ENCODE assay signal across 1 cellular context in the genomic region with DNA sequence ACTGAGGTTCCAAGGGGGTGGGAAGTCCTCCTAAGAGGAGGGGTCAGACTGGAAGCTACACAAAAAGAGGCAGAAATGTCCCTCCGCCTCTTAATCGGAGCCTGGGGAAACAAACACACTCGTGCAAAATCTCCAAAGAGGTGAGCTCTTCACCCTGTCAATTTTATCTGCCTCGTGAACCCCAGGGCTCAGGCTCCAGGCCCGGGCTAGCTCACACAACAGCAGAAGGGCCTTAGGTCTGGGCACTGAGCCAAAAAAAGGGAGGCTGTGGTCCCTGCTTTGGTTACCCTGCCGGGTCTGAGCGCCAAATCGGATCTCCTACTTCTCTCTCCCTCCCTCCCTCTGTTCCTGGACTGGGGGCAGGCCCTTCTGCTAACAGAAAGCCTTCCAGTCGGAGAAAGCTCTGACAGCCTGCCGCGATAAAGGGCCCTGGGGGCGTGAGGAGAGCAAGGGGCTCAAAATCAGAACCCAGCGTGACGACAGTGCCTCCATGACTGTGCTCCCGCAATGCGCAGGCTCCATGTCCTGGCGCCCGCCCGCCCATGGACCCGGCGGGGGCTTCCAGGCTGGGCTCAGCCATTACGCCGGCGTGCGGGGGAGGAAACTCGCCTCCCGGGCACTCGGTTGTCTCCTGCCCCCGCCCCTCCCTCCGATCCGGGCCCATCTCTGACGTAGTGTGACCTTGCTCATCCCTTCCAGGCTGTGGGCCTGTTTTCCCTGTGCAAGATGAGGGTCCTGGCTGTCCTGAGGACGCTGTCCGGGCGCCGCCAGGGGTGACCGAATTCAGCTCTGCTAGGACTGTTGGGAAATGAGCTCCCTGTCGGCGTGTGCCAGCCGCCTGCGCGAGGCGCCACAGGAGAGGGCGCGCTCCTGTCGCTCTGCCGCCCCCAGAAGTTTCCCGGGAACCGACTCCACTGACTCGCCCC.
TF ChIP-seq lines count a peak whose summit lies in the region.

No MANE protein-coding gene starts in this region.

TF ChIP-seq in K562, 482 proteins besides CTCF, POLR2A, EP300 and RAD21 (continued from another document and continues in another):
- TF ChIP-seq, protein P1, sequence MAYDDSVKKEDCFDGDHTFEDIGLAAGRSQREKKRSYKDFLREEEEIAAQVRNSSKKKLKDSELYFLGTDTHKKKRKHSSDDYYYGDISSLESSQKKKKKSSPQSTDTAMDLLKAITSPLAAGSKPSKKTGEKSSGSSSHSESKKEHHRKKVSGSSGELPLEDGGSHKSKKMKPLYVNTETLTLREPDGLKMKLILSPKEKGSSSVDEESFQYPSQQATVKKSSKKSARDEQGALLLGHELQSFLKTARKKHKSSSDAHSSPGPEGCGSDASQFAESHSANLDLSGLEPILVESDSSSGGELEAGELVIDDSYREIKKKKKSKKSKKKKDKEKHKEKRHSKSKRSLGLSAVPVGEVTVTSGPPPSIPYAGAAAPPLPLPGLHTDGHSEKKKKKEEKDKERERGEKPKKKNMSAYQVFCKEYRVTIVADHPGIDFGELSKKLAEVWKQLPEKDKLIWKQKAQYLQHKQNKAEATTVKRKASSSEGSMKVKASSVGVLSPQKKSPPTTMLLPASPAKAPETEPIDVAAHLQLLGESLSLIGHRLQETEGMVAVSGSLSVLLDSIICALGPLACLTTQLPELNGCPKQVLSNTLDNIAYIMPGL (CRISPR knock-in tag; IDR thresholded peaks at IDR 0.05): peak; percentile 88; the same call in 1 of the 2 replicates
- TF ChIP-seq NR1H2 (CRISPR knock-in tag; IDR thresholded peaks at IDR 0.05) (no peak), ZNF184 (CRISPR knock-in tag; IDR thresholded peaks at IDR 0.05) (no peak), STAT5A (IDR thresholded peaks at IDR 0.05; ENCODE audit: borderline replicate concordance, low read length) (no peak; the same call in 1 of the 2 replicates), KDM4B (IDR thresholded peaks at IDR 0.05; ENCODE audit: borderline replicate concordance in 2 of 2, low read depth in 1 of 2) (peak in 1 of 2 experiments; percentile 46; a peak in 1 of 4 replicates), ZFX (CRISPR knock-in tag; IDR thresholded peaks at IDR 0.05) (peak; percentile 94), ZBTB11 (CRISPR knock-in tag; IDR thresholded peaks at IDR 0.05) (peak in 1 of 3 experiments; percentile 51; a peak in 1 of 6 replicates), ILF3 (IDR thresholded peaks at IDR 0.05; ENCODE audit: borderline replicate concordance) (no peak), CEBPB (tag; IDR thresholded peaks at IDR 0.05) (peak; percentile 69), SOX6 (IDR thresholded peaks at IDR 0.05) (peak; percentile 54; the same call in 1 of the 2 replicates), HNRNPL (IDR thresholded peaks at IDR 0.05; ENCODE audit: low read depth, low read length) (peak; percentile 80; the same call in 1 of the 2 replicates), POLR2B (IDR thresholded peaks at IDR 0.05; ENCODE audit: low read depth, partially characterized antibody) (peak; percentile 44), PHB2 (IDR thresholded peaks at IDR 0.05; ENCODE audit: low read depth) (no peak; the same call in 1 of the 2 replicates), LEF1 (IDR thresholded peaks at IDR 0.05) (peak; percentile 45; the same call in 1 of the 2 replicates), ZZZ3 (IDR thresholded peaks at IDR 0.05) (no peak), CBX8 (IDR thresholded peaks at IDR 0.05; ENCODE audit: borderline replicate concordance, extremely low read depth, low read depth, low read length, poor library complexity, severe bottlenecking) (no peak), GATAD2A (IDR thresholded peaks at IDR 0.05) (0 out of 2 replicates have a peak, but pooled peaks have one; percentile 46)
- TF ChIP-seq, protein P2, sequence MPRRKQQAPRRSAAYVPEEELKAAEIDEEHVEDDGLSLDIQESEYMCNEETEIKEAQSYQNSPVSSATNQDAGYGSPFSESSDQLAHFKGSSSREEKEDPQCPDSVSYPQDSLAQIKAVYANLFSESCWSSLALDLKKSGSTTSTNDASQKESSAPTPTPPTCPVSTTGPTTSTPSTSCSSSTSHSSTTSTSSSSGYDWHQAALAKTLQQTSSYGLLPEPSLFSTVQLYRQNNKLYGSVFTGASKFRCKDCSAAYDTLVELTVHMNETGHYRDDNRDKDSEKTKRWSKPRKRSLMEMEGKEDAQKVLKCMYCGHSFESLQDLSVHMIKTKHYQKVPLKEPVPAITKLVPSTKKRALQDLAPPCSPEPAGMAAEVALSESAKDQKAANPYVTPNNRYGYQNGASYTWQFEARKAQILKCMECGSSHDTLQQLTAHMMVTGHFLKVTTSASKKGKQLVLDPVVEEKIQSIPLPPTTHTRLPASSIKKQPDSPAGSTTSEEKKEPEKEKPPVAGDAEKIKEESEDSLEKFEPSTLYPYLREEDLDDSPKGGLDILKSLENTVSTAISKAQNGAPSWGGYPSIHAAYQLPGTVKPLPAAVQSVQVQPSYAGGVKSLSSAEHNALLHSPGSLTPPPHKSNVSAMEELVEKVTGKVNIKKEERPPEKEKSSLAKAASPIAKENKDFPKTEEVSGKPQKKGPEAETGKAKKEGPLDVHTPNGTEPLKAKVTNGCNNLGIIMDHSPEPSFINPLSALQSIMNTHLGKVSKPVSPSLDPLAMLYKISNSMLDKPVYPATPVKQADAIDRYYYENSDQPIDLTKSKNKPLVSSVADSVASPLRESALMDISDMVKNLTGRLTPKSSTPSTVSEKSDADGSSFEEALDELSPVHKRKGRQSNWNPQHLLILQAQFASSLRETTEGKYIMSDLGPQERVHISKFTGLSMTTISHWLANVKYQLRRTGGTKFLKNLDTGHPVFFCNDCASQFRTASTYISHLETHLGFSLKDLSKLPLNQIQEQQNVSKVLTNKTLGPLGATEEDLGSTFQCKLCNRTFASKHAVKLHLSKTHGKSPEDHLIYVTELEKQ (CRISPR knock-in tag; IDR thresholded peaks at IDR 0.05): no peak; the same call in 1 of the 2 replicates
- TF ChIP-seq, protein P3, sequence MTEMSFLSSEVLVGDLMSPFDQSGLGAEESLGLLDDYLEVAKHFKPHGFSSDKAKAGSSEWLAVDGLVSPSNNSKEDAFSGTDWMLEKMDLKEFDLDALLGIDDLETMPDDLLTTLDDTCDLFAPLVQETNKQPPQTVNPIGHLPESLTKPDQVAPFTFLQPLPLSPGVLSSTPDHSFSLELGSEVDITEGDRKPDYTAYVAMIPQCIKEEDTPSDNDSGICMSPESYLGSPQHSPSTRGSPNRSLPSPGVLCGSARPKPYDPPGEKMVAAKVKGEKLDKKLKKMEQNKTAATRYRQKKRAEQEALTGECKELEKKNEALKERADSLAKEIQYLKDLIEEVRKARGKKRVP (CRISPR knock-in tag; IDR thresholded peaks at IDR 0.05): peak; percentile 22; the same call in 1 of the 2 replicates
- TF ChIP-seq, protein P4, sequence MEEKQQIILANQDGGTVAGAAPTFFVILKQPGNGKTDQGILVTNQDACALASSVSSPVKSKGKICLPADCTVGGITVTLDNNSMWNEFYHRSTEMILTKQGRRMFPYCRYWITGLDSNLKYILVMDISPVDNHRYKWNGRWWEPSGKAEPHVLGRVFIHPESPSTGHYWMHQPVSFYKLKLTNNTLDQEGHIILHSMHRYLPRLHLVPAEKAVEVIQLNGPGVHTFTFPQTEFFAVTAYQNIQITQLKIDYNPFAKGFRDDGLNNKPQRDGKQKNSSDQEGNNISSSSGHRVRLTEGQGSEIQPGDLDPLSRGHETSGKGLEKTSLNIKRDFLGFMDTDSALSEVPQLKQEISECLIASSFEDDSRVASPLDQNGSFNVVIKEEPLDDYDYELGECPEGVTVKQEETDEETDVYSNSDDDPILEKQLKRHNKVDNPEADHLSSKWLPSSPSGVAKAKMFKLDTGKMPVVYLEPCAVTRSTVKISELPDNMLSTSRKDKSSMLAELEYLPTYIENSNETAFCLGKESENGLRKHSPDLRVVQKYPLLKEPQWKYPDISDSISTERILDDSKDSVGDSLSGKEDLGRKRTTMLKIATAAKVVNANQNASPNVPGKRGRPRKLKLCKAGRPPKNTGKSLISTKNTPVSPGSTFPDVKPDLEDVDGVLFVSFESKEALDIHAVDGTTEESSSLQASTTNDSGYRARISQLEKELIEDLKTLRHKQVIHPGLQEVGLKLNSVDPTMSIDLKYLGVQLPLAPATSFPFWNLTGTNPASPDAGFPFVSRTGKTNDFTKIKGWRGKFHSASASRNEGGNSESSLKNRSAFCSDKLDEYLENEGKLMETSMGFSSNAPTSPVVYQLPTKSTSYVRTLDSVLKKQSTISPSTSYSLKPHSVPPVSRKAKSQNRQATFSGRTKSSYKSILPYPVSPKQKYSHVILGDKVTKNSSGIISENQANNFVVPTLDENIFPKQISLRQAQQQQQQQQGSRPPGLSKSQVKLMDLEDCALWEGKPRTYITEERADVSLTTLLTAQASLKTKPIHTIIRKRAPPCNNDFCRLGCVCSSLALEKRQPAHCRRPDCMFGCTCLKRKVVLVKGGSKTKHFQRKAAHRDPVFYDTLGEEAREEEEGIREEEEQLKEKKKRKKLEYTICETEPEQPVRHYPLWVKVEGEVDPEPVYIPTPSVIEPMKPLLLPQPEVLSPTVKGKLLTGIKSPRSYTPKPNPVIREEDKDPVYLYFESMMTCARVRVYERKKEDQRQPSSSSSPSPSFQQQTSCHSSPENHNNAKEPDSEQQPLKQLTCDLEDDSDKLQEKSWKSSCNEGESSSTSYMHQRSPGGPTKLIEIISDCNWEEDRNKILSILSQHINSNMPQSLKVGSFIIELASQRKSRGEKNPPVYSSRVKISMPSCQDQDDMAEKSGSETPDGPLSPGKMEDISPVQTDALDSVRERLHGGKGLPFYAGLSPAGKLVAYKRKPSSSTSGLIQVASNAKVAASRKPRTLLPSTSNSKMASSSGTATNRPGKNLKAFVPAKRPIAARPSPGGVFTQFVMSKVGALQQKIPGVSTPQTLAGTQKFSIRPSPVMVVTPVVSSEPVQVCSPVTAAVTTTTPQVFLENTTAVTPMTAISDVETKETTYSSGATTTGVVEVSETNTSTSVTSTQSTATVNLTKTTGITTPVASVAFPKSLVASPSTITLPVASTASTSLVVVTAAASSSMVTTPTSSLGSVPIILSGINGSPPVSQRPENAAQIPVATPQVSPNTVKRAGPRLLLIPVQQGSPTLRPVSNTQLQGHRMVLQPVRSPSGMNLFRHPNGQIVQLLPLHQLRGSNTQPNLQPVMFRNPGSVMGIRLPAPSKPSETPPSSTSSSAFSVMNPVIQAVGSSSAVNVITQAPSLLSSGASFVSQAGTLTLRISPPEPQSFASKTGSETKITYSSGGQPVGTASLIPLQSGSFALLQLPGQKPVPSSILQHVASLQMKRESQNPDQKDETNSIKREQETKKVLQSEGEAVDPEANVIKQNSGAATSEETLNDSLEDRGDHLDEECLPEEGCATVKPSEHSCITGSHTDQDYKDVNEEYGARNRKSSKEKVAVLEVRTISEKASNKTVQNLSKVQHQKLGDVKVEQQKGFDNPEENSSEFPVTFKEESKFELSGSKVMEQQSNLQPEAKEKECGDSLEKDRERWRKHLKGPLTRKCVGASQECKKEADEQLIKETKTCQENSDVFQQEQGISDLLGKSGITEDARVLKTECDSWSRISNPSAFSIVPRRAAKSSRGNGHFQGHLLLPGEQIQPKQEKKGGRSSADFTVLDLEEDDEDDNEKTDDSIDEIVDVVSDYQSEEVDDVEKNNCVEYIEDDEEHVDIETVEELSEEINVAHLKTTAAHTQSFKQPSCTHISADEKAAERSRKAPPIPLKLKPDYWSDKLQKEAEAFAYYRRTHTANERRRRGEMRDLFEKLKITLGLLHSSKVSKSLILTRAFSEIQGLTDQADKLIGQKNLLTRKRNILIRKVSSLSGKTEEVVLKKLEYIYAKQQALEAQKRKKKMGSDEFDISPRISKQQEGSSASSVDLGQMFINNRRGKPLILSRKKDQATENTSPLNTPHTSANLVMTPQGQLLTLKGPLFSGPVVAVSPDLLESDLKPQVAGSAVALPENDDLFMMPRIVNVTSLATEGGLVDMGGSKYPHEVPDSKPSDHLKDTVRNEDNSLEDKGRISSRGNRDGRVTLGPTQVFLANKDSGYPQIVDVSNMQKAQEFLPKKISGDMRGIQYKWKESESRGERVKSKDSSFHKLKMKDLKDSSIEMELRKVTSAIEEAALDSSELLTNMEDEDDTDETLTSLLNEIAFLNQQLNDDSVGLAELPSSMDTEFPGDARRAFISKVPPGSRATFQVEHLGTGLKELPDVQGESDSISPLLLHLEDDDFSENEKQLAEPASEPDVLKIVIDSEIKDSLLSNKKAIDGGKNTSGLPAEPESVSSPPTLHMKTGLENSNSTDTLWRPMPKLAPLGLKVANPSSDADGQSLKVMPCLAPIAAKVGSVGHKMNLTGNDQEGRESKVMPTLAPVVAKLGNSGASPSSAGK (IDR thresholded peaks at IDR 0.05): peak; percentile 24
- TF ChIP-seq, protein P5, sequence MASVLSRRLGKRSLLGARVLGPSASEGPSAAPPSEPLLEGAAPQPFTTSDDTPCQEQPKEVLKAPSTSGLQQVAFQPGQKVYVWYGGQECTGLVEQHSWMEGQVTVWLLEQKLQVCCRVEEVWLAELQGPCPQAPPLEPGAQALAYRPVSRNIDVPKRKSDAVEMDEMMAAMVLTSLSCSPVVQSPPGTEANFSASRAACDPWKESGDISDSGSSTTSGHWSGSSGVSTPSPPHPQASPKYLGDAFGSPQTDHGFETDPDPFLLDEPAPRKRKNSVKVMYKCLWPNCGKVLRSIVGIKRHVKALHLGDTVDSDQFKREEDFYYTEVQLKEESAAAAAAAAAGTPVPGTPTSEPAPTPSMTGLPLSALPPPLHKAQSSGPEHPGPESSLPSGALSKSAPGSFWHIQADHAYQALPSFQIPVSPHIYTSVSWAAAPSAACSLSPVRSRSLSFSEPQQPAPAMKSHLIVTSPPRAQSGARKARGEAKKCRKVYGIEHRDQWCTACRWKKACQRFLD (CRISPR knock-in tag; IDR thresholded peaks at IDR 0.05): peak; percentile 90
- TF ChIP-seq, protein P6, sequence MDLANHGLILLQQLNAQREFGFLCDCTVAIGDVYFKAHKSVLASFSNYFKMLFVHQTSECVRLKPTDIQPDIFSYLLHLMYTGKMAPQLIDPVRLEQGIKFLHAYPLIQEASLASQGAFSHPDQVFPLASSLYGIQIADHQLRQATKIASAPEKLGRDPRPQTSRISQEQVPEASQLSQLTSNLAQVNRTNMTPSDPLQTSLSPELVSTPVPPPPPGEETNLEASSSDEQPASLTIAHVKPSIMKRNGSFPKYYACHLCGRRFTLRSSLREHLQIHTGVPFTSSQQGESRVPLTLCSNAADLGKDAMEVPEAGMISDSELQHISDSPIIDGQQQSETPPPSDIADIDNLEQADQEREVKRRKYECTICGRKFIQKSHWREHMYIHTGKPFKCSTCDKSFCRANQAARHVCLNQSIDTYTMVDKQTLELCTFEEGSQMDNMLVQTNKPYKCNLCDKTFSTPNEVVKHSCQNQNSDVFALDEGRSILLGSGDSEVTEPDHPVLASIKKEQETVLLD (IDR thresholded peaks at IDR 0.05): 0 out of 2 replicates have a peak, but pooled peaks have one; percentile 74
